ENCODE assay signal across 8 cellular contexts in the genomic region with DNA sequence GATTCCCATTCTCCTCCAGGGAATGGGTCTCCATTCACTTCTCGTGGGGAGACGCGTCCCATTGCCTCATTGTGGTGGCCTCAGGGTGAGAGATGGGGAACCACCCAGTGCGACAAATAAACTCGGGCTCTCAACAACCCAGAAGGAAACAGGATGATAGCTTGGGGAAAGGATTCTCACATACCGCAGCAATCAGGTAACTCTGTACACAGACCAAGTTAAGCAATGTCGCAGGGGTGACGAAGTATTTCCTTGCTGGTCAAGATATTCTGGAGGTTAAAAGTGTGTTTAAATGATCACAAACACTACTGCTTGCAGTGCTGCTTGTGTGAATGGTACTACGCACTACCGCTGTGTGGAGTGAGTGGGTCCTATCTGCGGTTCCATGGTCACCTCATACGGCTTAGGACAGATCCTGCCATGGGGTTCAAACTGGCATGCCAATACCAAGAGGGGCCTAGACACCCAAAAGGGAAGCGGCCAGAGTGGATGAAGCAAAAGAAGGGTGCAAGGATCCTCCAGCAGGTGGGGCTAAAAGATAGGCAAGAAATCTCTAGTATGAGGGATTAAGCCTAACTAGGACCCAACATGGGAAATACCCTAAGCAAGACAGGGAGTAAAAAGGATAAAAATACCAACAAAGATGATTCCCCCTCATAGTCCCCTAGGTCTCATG.
A peak's percentile ranks its signal among the peaks of the same experiment; 100 is the strongest.
DNase-seq lines count a peak whose midpoint lies in the region; ATAC-seq and TF ChIP-seq lines count a peak whose summit lies in the region.

No MANE protein-coding gene starts in this region.

- H3K27ac Mint-ChIP-seq in progenitor cell of endocrine pancreas, result no peak overlapping the region

- TF ChIP-seq CTCF in fibroblast of villous mesenchyme (IDR thresholded peaks at IDR 0.05; ENCODE audit: insufficient read depth, low read depth, low read length) (peak; percentile 83), progenitor cell of endocrine pancreas (IDR thresholded peaks at IDR 0.05; ENCODE audit: unreplicated experiment) (peak; percentile 69), vagina (IDR thresholded peaks at IDR 0.05) (peak; percentile 21 to 61 (median 42))

- H3K9me3 ChIP-seq in vagina, result no peaks in the 10 kb centered on the region

- no peaks in the 10 kb centered on the region for H3K9me3 Mint-ChIP-seq in progenitor cell of endocrine pancreas (ENCODE audit: low read depth)

- H3K36me3 Mint-ChIP-seq in progenitor cell of endocrine pancreas (ENCODE audit: insufficient read depth), result no peaks in the 10 kb centered on the region

- no peak overlapping the region for H3K4me3 Mint-ChIP-seq in progenitor cell of endocrine pancreas (ENCODE audit: low read depth)

- no peak overlapping the region for H3K27ac ChIP-seq in vagina

- DNase-seq in COR-L47 (lab: John Stamatoyannopoulos, UW) (peak; percentile 35), HT1080 (ENCODE audit: low read depth) (peak; percentile 50), OCI-M2 (lab: John Stamatoyannopoulos, UW; ENCODE audit: unreplicated experiment) (peak; percentile 63), fibroblast of villous mesenchyme (ENCODE audit: low read depth) (peak; percentile 71), progenitor cell of endocrine pancreas (ENCODE audit: low spot score, unreplicated experiment) (peak; percentile 33), vagina (ENCODE audit: extremely low spot score in 2 of 2) (no peak)
- DNase-seq in activated T-cell treated with anti-CD3 and anti-CD28 coated beads, Interleukin-2, amount 50 U/mL, for 48 hours, result peak; percentile 56 to 57

- no peaks in the 10 kb centered on the region for H3K4me1 Mint-ChIP-seq in progenitor cell of endocrine pancreas (ENCODE audit: low read depth)

- intact Hi-C loops in vagina (cut with DNase I), result no loop called here

- ATAC-seq in GM19397 (IDR thresholded peaks at IDR 0.05; ENCODE audit: unreplicated experiment), result peak; percentile 76

- no peaks in the 10 kb centered on the region for H3K27me3 Mint-ChIP-seq in progenitor cell of endocrine pancreas

- TF ChIP-seq POLR2A in vagina (IDR thresholded peaks at IDR 0.05), result no peak

- no peaks in the 10 kb centered on the region for H3K27me3 ChIP-seq in vagina

- H3K4me3 ChIP-seq in fibroblast of villous mesenchyme (ENCODE audit: low read depth, low read length) (no peak overlapping the region), vagina (no peak overlapping the region)

- no peaks in the 10 kb centered on the region for H3K36me3 ChIP-seq in vagina

- no peaks in the 10 kb centered on the region for H3K4me1 ChIP-seq in vagina

Comparison
In these comparisons a context has a peak if more than half of its experiments do, and no peak if none do; other contexts are left out.
1. DNase-seq: peak in COR-L47 (single experiment), HT1080 (single experiment), OCI-M2 (single experiment), activated T-cell treated with anti-CD3 and anti-CD28 coated beads, Interleukin-2, amount 50 U/mL, for 48 hours (2 of 2), fibroblast of villous mesenchyme (single experiment) and progenitor cell of endocrine pancreas (single experiment); none in vagina (0 of 2).
2. Peak in every context shown above with its lines, with median percentiles within 50 percentile points of each other: CTCF ChIP-seq.